Comparison of ENCODE assay signal across 1 cellular context in genomic region chr19:43774103-43774939, GRCh38.
TF ChIP-seq lines count a peak whose summit lies in the region.

No MANE protein-coding gene starts in this region.

TF ChIP-seq in HepG2, 621 proteins besides CTCF, POLR2A, EP300 and RAD21 (continued from another document and continues in another):
- TF ChIP-seq PRDM10 (CRISPR knock-in tag; IDR thresholded peaks at IDR 0.05; ENCODE audit: low read depth) (no peak), THAP9 (CRISPR knock-in tag; IDR thresholded peaks at IDR 0.05; ENCODE audit: borderline replicate concordance) (0 out of 2 replicates have a peak, but pooled peaks have one; percentile 15), ZHX2 (IDR thresholded peaks at IDR 0.05; ENCODE audit: low read depth) (no peak), ZHX2 (CRISPR knock-in tag; IDR thresholded peaks at IDR 0.05; ENCODE audit: borderline replicate concordance) (no peak), PAF1 (CRISPR knock-in tag; IDR thresholded peaks at IDR 0.05) (no peak), ZFP36L2 (CRISPR knock-in tag; IDR thresholded peaks at IDR 0.05) (no peak), TRIM24 (CRISPR knock-in tag; IDR thresholded peaks at IDR 0.05) (no peak), RXRA (CRISPR knock-in tag; IDR thresholded peaks at IDR 0.05) (peak; percentile 97), ZNF569 (CRISPR knock-in tag; IDR thresholded peaks at IDR 0.05; ENCODE audit: borderline replicate concordance) (no peak), TEF (CRISPR knock-in tag; IDR thresholded peaks at IDR 0.05) (no peak), SIX4 (CRISPR knock-in tag; IDR thresholded peaks at IDR 0.05) (no peak), RFXANK (CRISPR knock-in tag; IDR thresholded peaks at IDR 0.05) (no peak), MYNN (CRISPR knock-in tag; IDR thresholded peaks at IDR 0.05; ENCODE audit: low read depth) (no peak), ONECUT2 (CRISPR knock-in tag; IDR thresholded peaks at IDR 0.05) (no peak), PITX1 (CRISPR knock-in tag; IDR thresholded peaks at IDR 0.05) (no peak), PHF20 (CRISPR knock-in tag; IDR thresholded peaks at IDR 0.05) (no peak), ZNF546 (CRISPR knock-in tag; conservative IDR thresholded peaks at IDR 0.05) (no peak), MTERF4 (CRISPR knock-in tag; IDR thresholded peaks at IDR 0.05) (no peak), MEIS1 (CRISPR knock-in tag; IDR thresholded peaks at IDR 0.05; ENCODE audit: borderline replicate concordance) (no peak), FOXJ3 (CRISPR knock-in tag; IDR thresholded peaks at IDR 0.05; ENCODE audit: borderline replicate concordance) (no peak), ZNF574 (CRISPR knock-in tag; IDR thresholded peaks at IDR 0.05) (peak; percentile 56), NR2C2 (CRISPR knock-in tag; IDR thresholded peaks at IDR 0.05; ENCODE audit: borderline replicate concordance) (peak; percentile 70), MYPOP (CRISPR knock-in tag; IDR thresholded peaks at IDR 0.05) (peak; percentile 79), ZNF850 (CRISPR knock-in tag; conservative IDR thresholded peaks at IDR 0.05) (no peak), ZNF136 (CRISPR knock-in tag; IDR thresholded peaks at IDR 0.05; ENCODE audit: low read depth) (no peak), ZBTB46 (CRISPR knock-in tag; IDR thresholded peaks at IDR 0.05; ENCODE audit: borderline replicate concordance) (0 out of 2 replicates have a peak, but pooled peaks have one; percentile 44), UBTF (CRISPR knock-in tag; IDR thresholded peaks at IDR 0.05) (peak; percentile 69), XBP1 (CRISPR knock-in tag; IDR thresholded peaks at IDR 0.05) (no peak)
